25 cellular contexts compared by ENCODE assay signal in genomic region chr1:44606701-44607281, GRCh38.
"Had no signal": no experiment of that assay in that cellular context is flagged by ENCODE, and none has a peak within 500 bp of the region (broad histone marks: within the 10 kb centered on the region; RNA-seq: fewer than 3 reads in every experiment).

No MANE protein-coding gene starts in this region.

- DNase-seq: islet precursor cell; left cardiac atrium; left lung; lower lobe of right lung; mammary epithelial cell; mesenchymal stem cell; naive thymus-derived CD8-positive, alpha-beta T cell; nucleus accumbens; psoas muscle; stimulated activated CD4-positive, alpha-beta T cell treated with anti-CD3 and anti-CD28 coated beads, Interleukin-12 subunit alpha, Interleukin-12 subunit beta, amount 100 ng/mL, for 4 hours; stimulated activated CD4-positive, alpha-beta T cell treated with anti-CD3 and anti-CD28 coated beads, Interleukin-15, amount 100 ng/mL, for 24 hours; stimulated activated CD4-positive, alpha-beta T cell treated with anti-CD3 and anti-CD28 coated beads, Interleukin-2, amount 100 ng/mL, for 24 hours; stimulated activated CD4-positive, alpha-beta T cell treated with anti-CD3 and anti-CD28 coated beads, Interleukin-4, amount 100 ng/mL, for 1 hour; stimulated activated naive B cell treated with anti-CD40 and anti-IgM and Interleukin-4, amounts not matched to agents 10 μg/mL and 1 μg/mL and 100 μg/mL, for 72 hours; stimulated activated naive CD8-positive, alpha-beta T cell treated with anti-CD3 and anti-CD28 coated beads, Interleukin-15, Interleukin-2, amounts not matched to agents 100 U/mL and 50 U/mL, for 24 hours; stomach; testis; thyroid gland; transverse colon had no signal

- H3K9me3 ChIP-seq: left lung, lower lobe of right lung, psoas muscle, right atrium auricular region, stomach, testis, thyroid gland, transverse colon, upper lobe of left lung, vagina had no signal

- ATAC-seq: left cardiac atrium; left lung; lower lobe of right lung; naive thymus-derived CD8-positive, alpha-beta T cell; psoas muscle; sciatic nerve; stimulated activated naive B cell treated with anti-CD40 and anti-IgM and Interleukin-4, amounts not matched to agents 10 μg/mL and 1 μg/mL and 100 μg/mL, for 72 hours; stimulated activated naive CD8-positive, alpha-beta T cell treated with anti-CD3 and anti-CD28 coated beads, Interleukin-15, Interleukin-2, amounts not matched to agents 100 U/mL and 50 U/mL, for 24 hours had no signal

- H3K27ac ChIP-seq: left lung, lower lobe of right lung, parathyroid adenoma, psoas muscle, right atrium auricular region, skin epidermis, stomach, testis, thyroid gland, transverse colon, upper lobe of left lung, vagina had no signal

- H3K4me3 ChIP-seq: left lung, lower lobe of right lung, psoas muscle, right atrium auricular region, skin epidermis, stomach, testis, thyroid gland, transverse colon, upper lobe of left lung, vagina had no signal

- H3K4me1 ChIP-seq: left lung, lower lobe of right lung, parathyroid adenoma, testis, upper lobe of left lung, vagina had no signal
